17 cellular contexts compared by ENCODE assay signal in genomic region chr5:172635038-172635437, GRCh38. TPM values are rescaled to one million over a fixed set of nuclear protein-coding genes. Genes with fewer than 3 reads are reported as not detected.
DNase-seq lines count a peak whose midpoint lies in the region; ATAC-seq and TF ChIP-seq lines count a peak whose summit lies in the region.
"Had no signal": no experiment of that assay in that cellular context is flagged by ENCODE, and none has a peak within 500 bp of the region (broad histone marks: within the 10 kb centered on the region; RNA-seq: fewer than 3 reads in every experiment).

No MANE protein-coding gene starts in this region.

- no peaks in the 10 kb centered on the region for H3K27me3 ChIP-seq in aorta (ENCODE audit: control insufficient read depth in 1 of 2, insufficient read depth in 2 of 2, low read length in 1 of 2)
- H3K27me3 ChIP-seq: BE2C had no signal

- H3K9me3 ChIP-seq in aorta (ENCODE audit: control insufficient read depth, low read length): no peaks in the 10 kb centered on the region
- H3K9me3 ChIP-seq: BE2C had no signal

- intact Hi-C loops in Right ventricle myocardium inferior (cut with DNase I): no loop called here
- intact Hi-C loops in Right ventricle myocardium superior (cut with DNase I): no loop called here
- intact Hi-C loops in aorta (cut with DNase I): no loop called here

- H3K27ac ChIP-seq in coronary artery (no peak overlapping the region), aorta (ENCODE audit: low read depth in 1 of 2, low read length in 2 of 2) (no peak overlapping the region)
- H3K27ac ChIP-seq: HL-60 had no signal

- TF ChIP-seq CTCF in coronary artery (IDR thresholded peaks at IDR 0.05): no peak

- H3K4me1 ChIP-seq in aorta (ENCODE audit: control insufficient read depth in 1 of 2, insufficient read depth in 2 of 2, low read length in 2 of 2): no peaks in the 10 kb centered on the region
- H3K4me1 ChIP-seq: BE2C had no signal

- no peak for ATAC-seq in Right ventricle myocardium inferior
- no peak for ATAC-seq in Right ventricle myocardium superior (ENCODE audit: poor library complexity)
- no peak for ATAC-seq in aorta (ENCODE audit: low FRiP score)
- no peak for ATAC-seq in GM21360 (IDR thresholded peaks at IDR 0.05; ENCODE audit: unreplicated experiment)
- ATAC-seq: GM23338, HCT116 had no signal

- no peak overlapping the region for H3K4me3 ChIP-seq in coronary artery
- H3K4me3 ChIP-seq in aorta (ENCODE audit: low read length in 2 of 2): no peak overlapping the region
- H3K4me3 ChIP-seq: GM23338 had no signal

- WGBS in aorta, 2 donors: 96 to 98% methylated on average over 12 of the region's 12 CpGs

- DNase-seq in Right ventricle myocardium inferior (ENCODE audit: missing footprints) (peak; percentile 26), Right ventricle myocardium superior (no peak), coronary artery (ENCODE audit: low spot score) (peak; percentile 47), mesenteric fat pad (ENCODE audit: low spot score) (peak; percentile 81), aorta (peak; percentile 23 to 51), DMS 273 treated with DMSO at 0.1 percent for 48 hours (lab: John Stamatoyannopoulos, UW) (no peak)
- DNase-seq: ACHN; BE2C; C1 segment of cervical spinal cord; CD4-positive, CD25-positive, alpha-beta regulatory T cell; CD8-positive, alpha-beta memory T cell; COR-L47; HFFc6 had no signal

- H3K36me3 ChIP-seq in aorta (ENCODE audit: control insufficient read depth in 1 of 2, insufficient read depth in 2 of 2, low read length in 1 of 2): no peaks in the 10 kb centered on the region
- H3K36me3 ChIP-seq: BE2C had no signal

RNA-seq across cellular contexts. Expression of gene NEURL1B, which starts 6.0 kb away (rescaled TPM):
- total RNA-seq in Right ventricle myocardium inferior: 37.1 TPM
- 28.8 TPM for total RNA-seq in Right ventricle myocardium superior
- 35.8 TPM for total RNA-seq in mesenteric fat pad
- 10 to 100 TPM; 46.1 to 65.8 TPM for total RNA-seq in aorta
- 1 to 10 TPM; 1.9 to 3.5 TPM for polyA plus RNA-seq in aorta
- polyA plus RNA-seq: CD4-positive, CD25-positive, alpha-beta regulatory T cell; CD8-positive, alpha-beta memory T cell had no signal

Comparison
In these comparisons a context has a peak if more than half of its experiments do, and no peak if none do; other contexts are left out.
1. DNase-seq: peak in Right ventricle myocardium inferior (single experiment), coronary artery (single experiment), mesenteric fat pad (single experiment) and aorta (2 of 2); none in Right ventricle myocardium superior (single experiment) and DMS 273 treated with DMSO at 0.1 percent for 48 hours (single experiment).